ENCODE assay signal across 7 cellular contexts in genomic region chr17:49223517-49224197, GRCh38. TPM values are rescaled to one million over a fixed set of nuclear protein-coding genes. Genes with fewer than 3 reads are reported as not detected.
DNase-seq lines count a peak whose midpoint lies in the region; ATAC-seq and TF ChIP-seq lines count a peak whose summit lies in the region.

No MANE protein-coding gene starts in this region.

- no peak for TF ChIP-seq POLR2A in tibial nerve (IDR thresholded peaks at IDR 0.05)

- peaks cover 0 to 25% (median 17%) of the 10 kb centered on the region in 4 donors for H3K4me1 ChIP-seq in tibial nerve

- peak overlapping the region in 2 of 4 donors; percentile 13 to 15 for H3K4me3 ChIP-seq in tibial nerve

- H3K4me3 Mint-ChIP-seq in nephron progenitor cell, result peak overlapping the region; percentile 82

- TF ChIP-seq EP300 in tibial nerve (IDR thresholded peaks at IDR 0.05), result no peak

- H3K27ac ChIP-seq in tibial nerve, result no peak overlapping the region

- DNase-seq in GM13977 (ENCODE audit: low spot score) (peak; percentile 81), NCI-H526 (lab: John Stamatoyannopoulos, UW) (peak; percentile 30 to 73), activated T-cell treated with anti-CD3 and anti-CD28 coated beads for 4 hours (peak; percentile 63), nephron progenitor cell (peak; percentile 87), tibial nerve (ENCODE audit: low spot score in 2 of 2) (peak; percentile 49 to 58)

- H3K4me1 Mint-ChIP-seq in nephron progenitor cell, result peaks cover 19% of the 10 kb centered on the region

- H3K36me3 ChIP-seq in tibial nerve, result no peaks in the 10 kb centered on the region

- H3K27ac Mint-ChIP-seq in nephron progenitor cell, result no peak overlapping the region

- H3K27me3 ChIP-seq in tibial nerve, result peaks cover 0 to 94% of the 10 kb centered on the region in 2 donors

- peaks cover 74% of the 10 kb centered on the region for H3K27me3 Mint-ChIP-seq in nephron progenitor cell (ENCODE audit: low read depth, poor library complexity)

- peak; percentile 39 for ATAC-seq in esophagus mucosa
- ATAC-seq in HG02973 (IDR thresholded peaks at IDR 0.05; ENCODE audit: unreplicated experiment), result no peak

- 4 to 6% methylated on average over 24 to 31 of the region's 31 CpGs for WGBS in tibial nerve, 2 donors

- in situ Hi-C loops in GM13977 (cut with MboI; ENCODE audit: low pct_unique_long_range_greater_than_20kb, low sequenced_read_pairs, unreplicated experiment), result loop anchor here (5.0 kb wide), 1 partner anchor 36 kb away; no protein-coding TSS in a partner anchor

- H3K9me3 Mint-ChIP-seq in nephron progenitor cell, result no peaks in the 10 kb centered on the region

- H3K9me3 ChIP-seq in tibial nerve, result no peaks in the 10 kb centered on the region

- no peaks in the 10 kb centered on the region for H3K36me3 Mint-ChIP-seq in nephron progenitor cell (ENCODE audit: low read depth)

- peak; percentile 86 for TF ChIP-seq CTCF in GM13977 (IDR thresholded peaks at IDR 0.05; ENCODE audit: extremely low read depth, insufficient read depth, missing control alignments)
- peak; percentile 80 for TF ChIP-seq CTCF in nephron progenitor cell (IDR thresholded peaks at IDR 0.05)
- TF ChIP-seq CTCF in tibial nerve (IDR thresholded peaks at IDR 0.05), result peak; percentile 78 to 89 (median 82)

RNA-seq across cellular contexts. Expression of gene PHOSPHO1, which starts 6.9 kb away (rescaled TPM):
- total RNA-seq in esophagus mucosa (0.20 TPM), tibial nerve (1 to 10 TPM in 1 of 4 donors, under 1 TPM in 2, not detected in 1; 0.21 to 1.3 (median 0.98) TPM)

RNA-seq across cellular contexts. Expression of gene ABI3, which starts 13.2 kb away (rescaled TPM):
- total RNA-seq in esophagus mucosa (2.7 TPM), tibial nerve (10 to 100 TPM in 3 of 4 donors, 1 to 10 TPM in 1; 9.6 to 14.4 (median 12.0) TPM)

RNA-seq across cellular contexts. Expression of gene GNGT2, which starts 13.3 kb away (rescaled TPM):
- total RNA-seq in esophagus mucosa (0.28 TPM), tibial nerve (1 to 10 TPM in 1 of 4 donors, not detected in 3; 1.2 TPM)
